1 cellular context compared by ENCODE assay signal in the genomic region with DNA sequence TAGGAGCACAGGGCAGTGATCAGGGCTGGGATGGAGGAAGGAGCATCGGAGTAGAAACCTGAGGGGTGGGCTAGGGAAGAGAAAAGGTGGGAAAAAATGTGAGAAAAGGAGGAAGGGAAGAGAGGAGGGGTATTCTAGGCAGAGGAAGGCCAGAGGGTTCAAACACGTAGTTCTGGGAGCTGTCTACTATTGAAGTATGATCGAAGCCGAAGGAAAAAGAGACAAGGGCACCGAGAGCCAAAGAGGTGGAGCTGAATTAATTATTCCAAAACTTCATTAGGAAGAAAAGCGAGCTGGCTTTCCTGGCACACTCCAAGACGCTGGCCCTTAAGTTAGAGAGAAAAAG.
TF ChIP-seq lines count a peak whose summit lies in the region.

No MANE protein-coding gene starts in this region.

TF ChIP-seq in HEK293, 187 proteins besides CTCF, POLR2A, EP300 and RAD21 (continued from another document and continues in another):
- TF ChIP-seq ZBTB11 (tag by site-specific recombination; conservative IDR thresholded peaks at IDR 0.05; ENCODE audit: low read depth) (no peak), PRDM1 (tag by site-specific recombination; IDR thresholded peaks at IDR 0.05) (no peak), ZFP37 (tag by site-specific recombination; IDR thresholded peaks at IDR 0.05) (no peak), KLF16 (tag by site-specific recombination; IDR thresholded peaks at IDR 0.05) (0 out of 2 replicates have a peak, but pooled peaks have one; percentile 25), ZNF530 (tag by site-specific recombination; IDR thresholded peaks at IDR 0.05; ENCODE audit: low read depth) (0 out of 2 replicates have a peak, but pooled peaks have one; percentile 6), ZFP3 (tag by site-specific recombination; IDR thresholded peaks at IDR 0.05; ENCODE audit: low read depth) (no peak), ZBTB17 (tag by site-specific recombination; IDR thresholded peaks at IDR 0.05) (peak; percentile 25; the same call in 1 of the 2 replicates), ZNF521 (tag by site-specific recombination; IDR thresholded peaks at IDR 0.05) (no peak), ZBTB20 (tag by site-specific recombination; IDR thresholded peaks at IDR 0.05) (0 out of 2 replicates have a peak, but pooled peaks have one; percentile 30), ZNF394 (tag by site-specific recombination; IDR thresholded peaks at IDR 0.05; ENCODE audit: borderline replicate concordance) (no peak; the same call in 1 of the 2 replicates), RBAK (tag by site-specific recombination; IDR thresholded peaks at IDR 0.05) (0 out of 2 replicates have a peak, but pooled peaks have one; percentile 66), ZSCAN30 (tag by site-specific recombination; IDR thresholded peaks at IDR 0.05) (no peak), ZSCAN16 (tag by site-specific recombination; IDR thresholded peaks at IDR 0.05) (peak; percentile 60; the same call in 1 of the 2 replicates), ZBTB48 (tag by site-specific recombination; IDR thresholded peaks at IDR 0.05) (no peak), ZNF2 (tag by site-specific recombination; IDR thresholded peaks at IDR 0.05) (peak; percentile 15; the same call in 1 of the 2 replicates), HOXA7 (CRISPR knock-in tag; IDR thresholded peaks at IDR 0.05; ENCODE audit: borderline replicate concordance) (no peak), ZNF585B (tag by site-specific recombination; IDR thresholded peaks at IDR 0.05) (no peak), ZNF416 (tag by site-specific recombination; IDR thresholded peaks at IDR 0.05) (0 out of 2 replicates have a peak, but pooled peaks have one; percentile 37), KLF1 (tag by site-specific recombination; IDR thresholded peaks at IDR 0.05) (peak; percentile 15; the same call in 1 of the 2 replicates), KLF7 (tag by site-specific recombination; IDR thresholded peaks at IDR 0.05; ENCODE audit: borderline replicate concordance) (peak; percentile 50; the same call in 1 of the 2 replicates), YY2 (tag by site-specific recombination; IDR thresholded peaks at IDR 0.05) (0 out of 2 replicates have a peak, but pooled peaks have one; percentile 28), ZNF292 (tag by site-specific recombination; IDR thresholded peaks at IDR 0.05; ENCODE audit: borderline replicate concordance, low read depth) (no peak), GFI1B (tag by site-specific recombination; IDR thresholded peaks at IDR 0.05) (no peak), PRDM2 (tag by site-specific recombination; IDR thresholded peaks at IDR 0.05; ENCODE audit: borderline replicate concordance) (0 out of 2 replicates have a peak, but pooled peaks have one; percentile 15), ZNF571 (tag by site-specific recombination; IDR thresholded peaks at IDR 0.05) (no peak), ZNF626 (tag by site-specific recombination; IDR thresholded peaks at IDR 0.05) (no peak), ZNF792 (tag by site-specific recombination; IDR thresholded peaks at IDR 0.05) (no peak)
- TF ChIP-seq, protein P1, sequence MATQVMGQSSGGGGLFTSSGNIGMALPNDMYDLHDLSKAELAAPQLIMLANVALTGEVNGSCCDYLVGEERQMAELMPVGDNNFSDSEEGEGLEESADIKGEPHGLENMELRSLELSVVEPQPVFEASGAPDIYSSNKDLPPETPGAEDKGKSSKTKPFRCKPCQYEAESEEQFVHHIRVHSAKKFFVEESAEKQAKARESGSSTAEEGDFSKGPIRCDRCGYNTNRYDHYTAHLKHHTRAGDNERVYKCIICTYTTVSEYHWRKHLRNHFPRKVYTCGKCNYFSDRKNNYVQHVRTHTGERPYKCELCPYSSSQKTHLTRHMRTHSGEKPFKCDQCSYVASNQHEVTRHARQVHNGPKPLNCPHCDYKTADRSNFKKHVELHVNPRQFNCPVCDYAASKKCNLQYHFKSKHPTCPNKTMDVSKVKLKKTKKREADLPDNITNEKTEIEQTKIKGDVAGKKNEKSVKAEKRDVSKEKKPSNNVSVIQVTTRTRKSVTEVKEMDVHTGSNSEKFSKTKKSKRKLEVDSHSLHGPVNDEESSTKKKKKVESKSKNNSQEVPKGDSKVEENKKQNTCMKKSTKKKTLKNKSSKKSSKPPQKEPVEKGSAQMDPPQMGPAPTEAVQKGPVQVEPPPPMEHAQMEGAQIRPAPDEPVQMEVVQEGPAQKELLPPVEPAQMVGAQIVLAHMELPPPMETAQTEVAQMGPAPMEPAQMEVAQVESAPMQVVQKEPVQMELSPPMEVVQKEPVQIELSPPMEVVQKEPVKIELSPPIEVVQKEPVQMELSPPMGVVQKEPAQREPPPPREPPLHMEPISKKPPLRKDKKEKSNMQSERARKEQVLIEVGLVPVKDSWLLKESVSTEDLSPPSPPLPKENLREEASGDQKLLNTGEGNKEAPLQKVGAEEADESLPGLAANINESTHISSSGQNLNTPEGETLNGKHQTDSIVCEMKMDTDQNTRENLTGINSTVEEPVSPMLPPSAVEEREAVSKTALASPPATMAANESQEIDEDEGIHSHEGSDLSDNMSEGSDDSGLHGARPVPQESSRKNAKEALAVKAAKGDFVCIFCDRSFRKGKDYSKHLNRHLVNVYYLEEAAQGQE (tag by site-specific recombination; IDR thresholded peaks at IDR 0.05): peak; percentile 37; the same call in 1 of the 2 replicates
- TF ChIP-seq, protein P2, sequence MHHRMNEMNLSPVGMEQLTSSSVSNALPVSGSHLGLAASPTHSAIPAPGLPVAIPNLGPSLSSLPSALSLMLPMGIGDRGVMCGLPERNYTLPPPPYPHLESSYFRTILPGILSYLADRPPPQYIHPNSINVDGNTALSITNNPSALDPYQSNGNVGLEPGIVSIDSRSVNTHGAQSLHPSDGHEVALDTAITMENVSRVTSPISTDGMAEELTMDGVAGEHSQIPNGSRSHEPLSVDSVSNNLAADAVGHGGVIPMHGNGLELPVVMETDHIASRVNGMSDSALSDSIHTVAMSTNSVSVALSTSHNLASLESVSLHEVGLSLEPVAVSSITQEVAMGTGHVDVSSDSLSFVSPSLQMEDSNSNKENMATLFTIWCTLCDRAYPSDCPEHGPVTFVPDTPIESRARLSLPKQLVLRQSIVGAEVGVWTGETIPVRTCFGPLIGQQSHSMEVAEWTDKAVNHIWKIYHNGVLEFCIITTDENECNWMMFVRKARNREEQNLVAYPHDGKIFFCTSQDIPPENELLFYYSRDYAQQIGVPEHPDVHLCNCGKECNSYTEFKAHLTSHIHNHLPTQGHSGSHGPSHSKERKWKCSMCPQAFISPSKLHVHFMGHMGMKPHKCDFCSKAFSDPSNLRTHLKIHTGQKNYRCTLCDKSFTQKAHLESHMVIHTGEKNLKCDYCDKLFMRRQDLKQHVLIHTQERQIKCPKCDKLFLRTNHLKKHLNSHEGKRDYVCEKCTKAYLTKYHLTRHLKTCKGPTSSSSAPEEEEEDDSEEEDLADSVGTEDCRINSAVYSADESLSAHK (tag by site-specific recombination; IDR thresholded peaks at IDR 0.05): peak; percentile 29; the same call in 1 of the 2 replicates
- TF ChIP-seq, protein P3, sequence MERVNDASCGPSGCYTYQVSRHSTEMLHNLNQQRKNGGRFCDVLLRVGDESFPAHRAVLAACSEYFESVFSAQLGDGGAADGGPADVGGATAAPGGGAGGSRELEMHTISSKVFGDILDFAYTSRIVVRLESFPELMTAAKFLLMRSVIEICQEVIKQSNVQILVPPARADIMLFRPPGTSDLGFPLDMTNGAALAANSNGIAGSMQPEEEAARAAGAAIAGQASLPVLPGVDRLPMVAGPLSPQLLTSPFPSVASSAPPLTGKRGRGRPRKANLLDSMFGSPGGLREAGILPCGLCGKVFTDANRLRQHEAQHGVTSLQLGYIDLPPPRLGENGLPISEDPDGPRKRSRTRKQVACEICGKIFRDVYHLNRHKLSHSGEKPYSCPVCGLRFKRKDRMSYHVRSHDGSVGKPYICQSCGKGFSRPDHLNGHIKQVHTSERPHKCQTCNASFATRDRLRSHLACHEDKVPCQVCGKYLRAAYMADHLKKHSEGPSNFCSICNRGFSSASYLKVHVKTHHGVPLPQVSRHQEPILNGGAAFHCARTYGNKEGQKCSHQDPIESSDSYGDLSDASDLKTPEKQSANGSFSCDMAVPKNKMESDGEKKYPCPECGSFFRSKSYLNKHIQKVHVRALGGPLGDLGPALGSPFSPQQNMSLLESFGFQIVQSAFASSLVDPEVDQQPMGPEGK (tag by site-specific recombination; IDR thresholded peaks at IDR 0.05): no peak
- TF ChIP-seq, protein P4, sequence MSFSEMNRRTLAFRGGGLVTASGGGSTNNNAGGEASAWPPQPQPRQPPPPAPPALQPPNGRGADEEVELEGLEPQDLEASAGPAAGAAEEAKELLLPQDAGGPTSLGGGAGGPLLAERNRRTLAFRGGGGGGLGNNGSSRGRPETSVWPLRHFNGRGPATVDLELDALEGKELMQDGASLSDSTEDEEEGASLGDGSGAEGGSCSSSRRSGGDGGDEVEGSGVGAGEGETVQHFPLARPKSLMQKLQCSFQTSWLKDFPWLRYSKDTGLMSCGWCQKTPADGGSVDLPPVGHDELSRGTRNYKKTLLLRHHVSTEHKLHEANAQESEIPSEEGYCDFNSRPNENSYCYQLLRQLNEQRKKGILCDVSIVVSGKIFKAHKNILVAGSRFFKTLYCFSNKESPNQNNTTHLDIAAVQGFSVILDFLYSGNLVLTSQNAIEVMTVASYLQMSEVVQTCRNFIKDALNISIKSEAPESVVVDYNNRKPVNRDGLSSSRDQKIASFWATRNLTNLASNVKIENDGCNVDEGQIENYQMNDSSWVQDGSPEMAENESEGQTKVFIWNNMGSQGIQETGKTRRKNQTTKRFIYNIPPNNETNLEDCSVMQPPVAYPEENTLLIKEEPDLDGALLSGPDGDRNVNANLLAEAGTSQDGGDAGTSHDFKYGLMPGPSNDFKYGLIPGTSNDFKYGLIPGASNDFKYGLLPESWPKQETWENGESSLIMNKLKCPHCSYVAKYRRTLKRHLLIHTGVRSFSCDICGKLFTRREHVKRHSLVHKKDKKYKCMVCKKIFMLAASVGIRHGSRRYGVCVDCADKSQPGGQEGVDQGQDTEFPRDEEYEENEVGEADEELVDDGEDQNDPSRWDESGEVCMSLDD (tag by site-specific recombination; IDR thresholded peaks at IDR 0.05): peak; percentile 34; the same call in 1 of the 2 replicates
- TF ChIP-seq, protein P5, sequence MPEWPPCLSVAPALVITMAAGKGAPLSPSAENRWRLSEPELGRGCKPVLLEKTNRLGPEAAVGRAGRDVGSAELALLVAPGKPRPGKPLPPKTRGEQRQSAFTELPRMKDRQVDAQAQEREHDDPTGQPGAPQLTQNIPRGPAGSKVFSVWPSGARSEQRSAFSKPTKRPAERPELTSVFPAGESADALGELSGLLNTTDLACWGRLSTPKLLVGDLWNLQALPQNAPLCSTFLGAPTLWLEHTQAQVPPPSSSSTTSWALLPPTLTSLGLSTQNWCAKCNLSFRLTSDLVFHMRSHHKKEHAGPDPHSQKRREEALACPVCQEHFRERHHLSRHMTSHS (tag by site-specific recombination; IDR thresholded peaks at IDR 0.05): 0 out of 2 replicates have a peak, but pooled peaks have one; percentile 53
